In the genomic region with DNA sequence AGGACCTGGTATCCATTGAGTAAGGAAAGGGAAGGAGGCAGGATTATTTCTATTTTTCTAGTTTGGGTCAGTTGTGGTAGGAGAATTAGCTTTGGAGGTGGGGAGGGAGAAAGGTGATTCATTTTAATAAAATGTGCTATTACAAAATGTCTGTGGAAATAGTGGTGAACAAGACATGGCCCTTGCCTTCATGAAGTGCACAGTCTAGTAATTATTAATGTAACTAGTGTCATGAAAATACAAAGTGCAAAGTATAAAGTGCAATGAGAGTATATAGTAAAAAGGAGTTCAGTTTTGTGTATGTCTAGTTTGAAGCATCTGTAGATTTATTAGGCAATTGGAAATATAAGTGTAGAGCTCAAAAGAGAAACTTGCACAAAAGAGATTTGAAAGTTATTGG, we compare ENCODE assay signal across 1 cellular context.
A peak's percentile ranks its signal among the peaks of the same experiment; 100 is the strongest.
TF ChIP-seq lines count a peak whose summit lies in the region.

No MANE protein-coding gene starts in this region.

TF ChIP-seq in liver, 16 proteins besides CTCF, POLR2A, EP300 and RAD21 (continued from another document):
- no peak for TF ChIP-seq REST (IDR thresholded peaks at IDR 0.05)
- TF ChIP-seq HNF4A (conservative IDR thresholded peaks at IDR 0.05): peak; percentile 89 to 93
- no peak for TF ChIP-seq MAX (IDR thresholded peaks at IDR 0.05)
